Comparison of ENCODE assay signal across 1 cellular context in genomic region chr17:17413215-17413792, GRCh38.
TF ChIP-seq lines count a peak whose summit lies in the region.

No MANE protein-coding gene starts in this region.

TF ChIP-seq in H1, 55 proteins besides CTCF, POLR2A, EP300 and RAD21 (continued from another document):
- TF ChIP-seq RBBP5 (IDR thresholded peaks at IDR 0.05; ENCODE audit: borderline replicate concordance, low read depth, low read length): no peak
- no peak for TF ChIP-seq JUND (IDR thresholded peaks at IDR 0.05; ENCODE audit: low read length)
- no peak for TF ChIP-seq SRF (IDR thresholded peaks at IDR 0.05; ENCODE audit: low read depth, low read length)
- no peak for TF ChIP-seq GTF2F1 (IDR thresholded peaks at IDR 0.05; ENCODE audit: borderline replicate concordance, low read depth, low read length)
- TF ChIP-seq POU5F1 (IDR thresholded peaks at IDR 0.05; ENCODE audit: low read depth, low read length): no peak
- no peak for TF ChIP-seq ATF3 (IDR thresholded peaks at IDR 0.05; ENCODE audit: insufficient read depth, low read depth, low read length)
- TF ChIP-seq CHD7 (IDR thresholded peaks at IDR 0.05; ENCODE audit: insufficient replicate concordance, low read length): no peak
- no peak for TF ChIP-seq SP1 (IDR thresholded peaks at IDR 0.05; ENCODE audit: low read depth, low read length)
- TF ChIP-seq KDM1A (IDR thresholded peaks at IDR 0.05; ENCODE audit: borderline replicate concordance, low read length): no peak
- no peak for TF ChIP-seq YY1 (IDR thresholded peaks at IDR 0.05; ENCODE audit: low read depth, low read length)
- no peak for TF ChIP-seq SP4 (IDR thresholded peaks at IDR 0.05; ENCODE audit: low read length)
- no peak for TF ChIP-seq SIN3A (conservative IDR thresholded peaks at IDR 0.05 in 1 of 2, IDR thresholded peaks at IDR 0.05 in 1 of 2; ENCODE audit: low read depth in 1 of 2, low read length in 2 of 2)
TF ChIP-seq in H1: peak in this region for 0.
